ENCODE assay signal across 20 cellular contexts in the genomic region with DNA sequence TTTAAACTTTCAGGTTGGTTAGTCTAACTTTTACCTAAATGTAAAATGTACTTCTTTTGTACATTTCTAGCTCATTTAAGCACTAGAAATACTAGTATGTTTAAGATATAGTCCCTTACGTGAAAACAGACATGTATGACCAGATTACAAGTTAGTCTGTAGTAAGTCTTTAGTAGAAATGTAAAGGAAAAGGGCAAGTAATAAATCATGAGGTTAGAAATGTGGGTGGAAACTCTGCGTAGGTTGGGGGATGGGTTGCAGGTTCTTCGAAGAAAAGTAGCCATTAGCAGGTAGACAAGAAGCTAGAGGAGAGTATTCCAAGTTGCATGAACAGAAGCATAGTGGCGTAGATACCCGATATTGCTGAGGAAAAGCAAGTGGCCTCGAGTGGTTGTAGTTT. TPM values are rescaled to one million over a fixed set of nuclear protein-coding genes. Genes with fewer than 3 reads are reported as not detected.
A peak's percentile ranks its signal among the peaks of the same experiment; 100 is the strongest.
DNase-seq lines count a peak whose midpoint lies in the region; ATAC-seq, FAIRE-seq and TF ChIP-seq lines count a peak whose summit lies in the region.
"Had no signal": no experiment of that assay in that cellular context is flagged by ENCODE, and none has a peak within 500 bp of the region (broad histone marks: within the 10 kb centered on the region; RNA-seq: fewer than 3 reads in every experiment).

No MANE protein-coding gene starts in this region.

- CTCF ChIA-PET in K562 (lab: Yijun Ruan, JAX; ENCODE audit: low intra/inter-chr PET ratio) = no interaction called here

- DNase-seq in GM23248 = no peak
- no peak for DNase-seq in SK-N-MC (ENCODE audit: low read depth, low spot score)
- DNase-seq in K562 (ENCODE audit: extremely low read depth in 1 of 4, low spot score in 3 of 4) = no peak
- DNase-seq in D341Med (ENCODE audit: low spot score) = no peak
- DNase-seq in activated CD8-positive, alpha-beta memory T cell treated with anti-CD3 and anti-CD28 coated beads for 24 hours = no peak
- DNase-seq: C1 segment of cervical spinal cord; Caco-2; CD8-positive, alpha-beta T cell; DMS 273 treated with DMSO at 0.1 percent for 48 hours; DMS79; GDM1; GOT3 had no signal

- H3K9ac ChIP-seq in GM23248 = no peak overlapping the region
- H3K9ac ChIP-seq in SK-N-MC (ENCODE audit: insufficient read length) = no peak overlapping the region
- H3K9ac ChIP-seq in K562 (ENCODE audit: insufficient read depth in 1 of 2, low read depth in 2 of 2, low read length in 2 of 2) = no peak overlapping the region

- ATAC-seq in K562 (no peak), HG03175 (IDR thresholded peaks at IDR 0.05; ENCODE audit: unreplicated experiment) (no peak)
- ATAC-seq: CD8-positive, alpha-beta T cell; GM12878 had no signal

- H3K9me2 ChIP-seq in GM23248 (ENCODE audit: insufficient read depth) = no peaks in the 10 kb centered on the region

- no peak for TF ChIP-seq CTCF in K562 (IDR thresholded peaks at IDR 0.05 in 2 of 3, conservative IDR thresholded peaks at IDR 0.05 in 1 of 3; ENCODE audit: insufficient read depth in 2 of 3, low read depth in 1 of 3, low read length in 3 of 3)

- H4K20me1 ChIP-seq in GM23248 (ENCODE audit: insufficient read depth) (no peaks in the 10 kb centered on the region), K562 (replicated peaks; ENCODE audit: control insufficient read depth, insufficient read depth, low read length) (no peaks in the 10 kb centered on the region)

- no TSS peak for BruUV-seq in K562 (replicated peaks; lab: Mats Ljungman, UMichigan)

- no peak overlapping the region for H2AFZ ChIP-seq in GM23248
- no peak overlapping the region for H2AFZ ChIP-seq in K562 (ENCODE audit: low read depth, low read length)

- POLR2A ChIA-PET in K562 (lab: Yijun Ruan, JAX) = interaction anchor here (1.1 to 2.1 kb wide), 3 partner anchors 12 to 22 kb away, joined by 3 to 10 read pairs (median 3); a partner anchor contains a TSS

- H3K4me1 ChIP-seq in GM23248 (ENCODE audit: insufficient read depth) (peaks cover 13% of the 10 kb centered on the region), K562 (replicated peaks in 1 of 2; ENCODE audit: control insufficient read depth in 2 of 2, insufficient read depth in 2 of 2, low read length in 2 of 2) (peaks cover 6 to 14% of the 10 kb centered on the region in 2 experiments)
- H3K4me1 ChIP-seq: HAP-1 had no signal

- TF ChIP-seq RAD21 in K562 (CRISPR knock-in tag; conservative IDR thresholded peaks at IDR 0.05 in 1 of 2, IDR thresholded peaks at IDR 0.05 in 1 of 2) = no peak

- no peak for TF ChIP-seq POLR2A in K562 (conservative IDR thresholded peaks at IDR 0.05)

- no peaks in the 10 kb centered on the region for H3K9me1 ChIP-seq in K562 (ENCODE audit: control insufficient read depth, insufficient read depth, low read length)

- H3F3A ChIP-seq in GM23248 (ENCODE audit: insufficient read depth) = peaks cover 17% of the 10 kb centered on the region

- 74% methylated on average over 6 of the region's 6 CpGs for WGBS in GM23248 (ENCODE audit: low coverage in 1 of 2, low lambda C conversion rate in 2 of 2, missing lambda C conversion rate in 2 of 2), 2 experiments
- 36% methylated on average over 6 of the region's 6 CpGs for WGBS in K562 (ENCODE audit: insufficient coverage, low coverage, missing lambda C conversion rate)

- H3K4me2 ChIP-seq in GM23248 (ENCODE audit: unreplicated experiment) (peak overlapping the region; percentile 56), K562 (ENCODE audit: insufficient read depth, low read length) (no peak overlapping the region)

- no peak overlapping the region; the same call in 1 of the 2 replicates for H3K4me3 ChIP-seq in GM23248
- H3K4me3 ChIP-seq in SK-N-MC = peak overlapping the region; percentile 37; the same call in 1 of the 2 replicates
- H3K4me3 ChIP-seq in K562 = no peak overlapping the region
- H3K4me3 ChIP-seq: GM12878, HAP-1 had no signal

- H3K36me3 ChIP-seq in GM23248 (ENCODE audit: low read depth) (no peaks in the 10 kb centered on the region), SK-N-MC (ENCODE audit: insufficient read depth, low read length) (no peaks in the 10 kb centered on the region), K562 (ENCODE audit: control insufficient read depth, insufficient read depth, low read length) (no peaks in the 10 kb centered on the region; the same call in 2 of the 3 replicates)
- H3K36me3 ChIP-seq: HAP-1 had no signal

- no peak for TF ChIP-seq EP300 in K562 (IDR thresholded peaks at IDR 0.05; ENCODE audit: low read length)

- intact Hi-C loops in K562 (cut with micrococcal nuclease) = no loop called here

- H3K27ac ChIP-seq in GM23248 (peak overlapping the region; percentile 19; the same call in 1 of the 2 replicates), SK-N-MC (no peak overlapping the region; the same call in 1 of the 2 replicates), K562 (ENCODE audit: extremely low read depth, low read depth, low read length) (no peak overlapping the region)

- H3K79me2 ChIP-seq in GM23248 (ENCODE audit: insufficient read depth) (no peaks in the 10 kb centered on the region), K562 (ENCODE audit: control insufficient read depth, insufficient read depth, low read length) (no peaks in the 10 kb centered on the region)

- no peak for FAIRE-seq in K562 (lab: Jason Lieb, UNC)
- FAIRE-seq: D721Med, GM12878, GM18507 had no signal

- H3K27me3 ChIP-seq in GM23248 (replicated peaks; ENCODE audit: insufficient read depth) (no peaks in the 10 kb centered on the region), K562 (ENCODE audit: control insufficient read depth in 2 of 2, insufficient read depth in 2 of 2, low read length in 2 of 2) (no peaks in the 10 kb centered on the region)

- in situ Hi-C loops in GM23248 (cut with MboI) = loop anchor here (25.0 kb wide), 1 partner anchor 880 kb away; a partner anchor contains a TSS
- in situ Hi-C loops in K562 (cut with MboI) = loop anchor here (5.0 to 10.0 kb wide), 2 partner anchors 375 to 408 kb away; no protein-coding TSS in a partner anchor

- H3K9me3 ChIP-seq in GM23248 (ENCODE audit: low read depth) = no peaks in the 10 kb centered on the region
- H3K9me3 ChIP-seq in SK-N-MC (ENCODE audit: low read depth, low read length) = no peaks in the 10 kb centered on the region
- no peaks in the 10 kb centered on the region for H3K9me3 ChIP-seq in K562 (replicated peaks; ENCODE audit: control insufficient read depth, insufficient read depth, low read depth, low read length)
- H3K9me3 ChIP-seq: Caco-2, HAP-1 had no signal

RNA-seq across cellular contexts. Expression of a gene that starts 22.9 kb away (rescaled TPM):
- total RNA-seq in GM23248 (2014; rRNA removed; shearing (Covaris generic)) = 26.3 and 42.9 TPM in 2 replicates
- polyA plus RNA-seq in GM23248 (2016; fragmentation: Nextera tagmentation; extraction: Ambion mirVana) (53.6 and 56.4 TPM in 2 replicates), K562 (2011; rRNA removed) (52.1 and 78.1 TPM in 2 replicates), K562 (2014; fragmentation: Illumina TruSeq; extraction: Trizol) (44.5 and 54.9 TPM in 2 replicates), K562 (2014; fragmentation: Nextera tagmentation; extraction: Ambion mirVana) (100 to 1,000 TPM; 120 to 148 TPM), K562 (2014; rRNA removed) (54.4 and 69.3 TPM in 2 replicates)
- total RNA-seq in K562 (2011; cell fraction: chromatin; rRNA removed; ENCODE audit: low replicate concordance) = 75.3 and 78.4 TPM in 2 replicates
- 50.4 and 59.2 TPM in 2 replicates for total RNA-seq in K562 (2011; cell fraction: nucleolus; rRNA removed)
- 51.7 and 52.6 TPM in 2 replicates for total RNA-seq in K562 (2011; cell fraction: nucleoplasm; rRNA removed)
- total RNA-seq in K562 (2014; rRNA removed) (52.9 and 62.7 TPM in 2 replicates), K562 (2014; rRNA removed; fragmentation: Illumina TruSeq; extraction: Trizol) (59.4 and 60.9 TPM in 2 replicates), K562 (2015; rRNA removed; fragmentation: Illumina TruSeq; extraction: Trizol) (52.4 and 60.8 TPM in 2 replicates), K562 (2021) (54.1 and 54.9 TPM in 2 replicates)
- 22.0 and 25.7 TPM in 2 replicates for polyA plus RNA-seq in K562 (2011; cell fraction: cytosol; rRNA removed)
- 28.3 and 30.4 TPM in 2 replicates for polyA plus RNA-seq in K562 (2011; cell fraction: nucleus; rRNA removed)
- polyA plus RNA-seq in K562 (2012) = 33.4 and 56.4 TPM in 2 replicates
- 59.4 and 68.8 TPM in 2 replicates for polyA minus RNA-seq in K562 (2011; rRNA and poly(A)+ RNA removed)
- 30.7 and 38.0 TPM in 2 replicates for polyA minus RNA-seq in K562 (2011; cell fraction: cytosol; rRNA and poly(A)+ RNA removed)
- 52.6 and 58.6 TPM in 2 replicates for polyA minus RNA-seq in K562 (2011; cell fraction: nucleus; rRNA and poly(A)+ RNA removed)

RNA-seq across cellular contexts. Expression of a gene that starts 23.1 kb away (rescaled TPM):
- 22.5 and 39.7 TPM in 2 replicates for total RNA-seq in GM23248 (2014; rRNA removed; shearing (Covaris generic))
- polyA plus RNA-seq in GM23248 (2016; fragmentation: Nextera tagmentation; extraction: Ambion mirVana) (45.8 and 49.6 TPM in 2 replicates), K562 (2011; rRNA removed) (112 and 161 TPM in 2 replicates), K562 (2014; fragmentation: Illumina TruSeq; extraction: Trizol) (142 and 193 TPM in 2 replicates), K562 (2014; fragmentation: Nextera tagmentation; extraction: Ambion mirVana) (100 to 1,000 TPM; 125 to 157 TPM), K562 (2014; rRNA removed) (161 and 170 TPM in 2 replicates)
- 40.7 and 142 TPM in 2 replicates for total RNA-seq in K562 (2011; cell fraction: chromatin; rRNA removed; ENCODE audit: low replicate concordance)
- total RNA-seq in K562 (2011; cell fraction: nucleolus; rRNA removed) = 26.7 and 34.7 TPM in 2 replicates
- total RNA-seq in K562 (2011; cell fraction: nucleoplasm; rRNA removed) = 60.4 and 72.4 TPM in 2 replicates
- total RNA-seq in K562 (2014; rRNA removed) (118 and 119 TPM in 2 replicates), K562 (2014; rRNA removed; fragmentation: Illumina TruSeq; extraction: Trizol) (159 and 166 TPM in 2 replicates), K562 (2015; rRNA removed; fragmentation: Illumina TruSeq; extraction: Trizol) (156 and 169 TPM in 2 replicates), K562 (2021) (115 and 119 TPM in 2 replicates)
- polyA plus RNA-seq in K562 (2011; cell fraction: cytosol; rRNA removed) = 17.1 and 48.8 TPM in 2 replicates
- 26.1 and 46.6 TPM in 2 replicates for polyA plus RNA-seq in K562 (2011; cell fraction: nucleus; rRNA removed)
- polyA plus RNA-seq in K562 (2012) = 59.1 and 82.5 TPM in 2 replicates
- polyA minus RNA-seq in K562 (2011; rRNA and poly(A)+ RNA removed) = 104 and 106 TPM in 2 replicates
- 40.9 and 62.6 TPM in 2 replicates for polyA minus RNA-seq in K562 (2011; cell fraction: cytosol; rRNA and poly(A)+ RNA removed)
- polyA minus RNA-seq in K562 (2011; cell fraction: nucleus; rRNA and poly(A)+ RNA removed) = 34.1 and 61.0 TPM in 2 replicates

RNA-seq across cellular contexts. Expression of a gene that starts 36.9 kb away (rescaled TPM):
- 26.2 and 30.4 TPM in 2 replicates for total RNA-seq in GM23248 (2014; rRNA removed; shearing (Covaris generic))
- polyA plus RNA-seq in GM23248 (2016; fragmentation: Nextera tagmentation; extraction: Ambion mirVana) (15.3 and 15.5 TPM in 2 replicates), K562 (2011; rRNA removed) (32.2 and 58.5 TPM in 2 replicates), K562 (2014; fragmentation: Illumina TruSeq; extraction: Trizol) (86.5 and 105 TPM in 2 replicates), K562 (2014; fragmentation: Nextera tagmentation; extraction: Ambion mirVana) (10 to 100 TPM; 26.6 to 29.7 TPM), K562 (2014; rRNA removed) (54.9 and 63.9 TPM in 2 replicates)
- 39.8 and 116 TPM in 2 replicates for total RNA-seq in K562 (2011; cell fraction: chromatin; rRNA removed; ENCODE audit: low replicate concordance)
- 17.7 and 25.3 TPM in 2 replicates for total RNA-seq in K562 (2011; cell fraction: nucleolus; rRNA removed)
- total RNA-seq in K562 (2011; cell fraction: nucleoplasm; rRNA removed) = 46.5 and 68.7 TPM in 2 replicates
- total RNA-seq in K562 (2014; rRNA removed) (77.5 and 83.3 TPM in 2 replicates), K562 (2014; rRNA removed; fragmentation: Illumina TruSeq; extraction: Trizol) (104 and 118 TPM in 2 replicates), K562 (2015; rRNA removed; fragmentation: Illumina TruSeq; extraction: Trizol) (98.0 and 102 TPM in 2 replicates), K562 (2021) (66.3 and 70.7 TPM in 2 replicates)
- 7.0 and 12.1 TPM in 2 replicates for polyA plus RNA-seq in K562 (2011; cell fraction: cytosol; rRNA removed)
- polyA plus RNA-seq in K562 (2011; cell fraction: nucleus; rRNA removed) = 19.7 and 23.1 TPM in 2 replicates
- 51.5 and 71.1 TPM in 2 replicates for polyA plus RNA-seq in K562 (2012)
- polyA minus RNA-seq in K562 (2011; rRNA and poly(A)+ RNA removed) = 80.9 and 97.2 TPM in 2 replicates
- polyA minus RNA-seq in K562 (2011; cell fraction: cytosol; rRNA and poly(A)+ RNA removed) = 25.2 and 31.1 TPM in 2 replicates
- 20.7 and 45.9 TPM in 2 replicates for polyA minus RNA-seq in K562 (2011; cell fraction: nucleus; rRNA and poly(A)+ RNA removed)

RNA-seq across cellular contexts. Expression of a gene that starts 53.5 kb away (rescaled TPM):
- under 0.01 TPM in 1 of 2 replicates, not detected in the other for total RNA-seq in GM23248 (2014; rRNA removed; shearing (Covaris generic))
- polyA plus RNA-seq in GM23248 (2016; fragmentation: Nextera tagmentation; extraction: Ambion mirVana) (not detected in 2 replicates), K562 (2011; rRNA removed) (0.14 and 0.39 TPM in 2 replicates), K562 (2014; fragmentation: Illumina TruSeq; extraction: Trizol) (0.15 and 0.18 TPM in 2 replicates), K562 (2014; fragmentation: Nextera tagmentation; extraction: Ambion mirVana) (under 1 TPM in 1 of 2 experiments, not detected in 1; 0.32 TPM), K562 (2014; rRNA removed) (0.03 and 0.19 TPM in 2 replicates)
- 0.32 and 0.53 TPM in 2 replicates for total RNA-seq in K562 (2011; cell fraction: chromatin; rRNA removed; ENCODE audit: low replicate concordance)
- total RNA-seq in K562 (2011; cell fraction: nucleolus; rRNA removed) = 0.13 TPM in 1 of 2 replicates, not detected in the other
- total RNA-seq in K562 (2011; cell fraction: nucleoplasm; rRNA removed) = 0.15 and 0.23 TPM in 2 replicates
- total RNA-seq in K562 (2014; rRNA removed) (not detected in 2 replicates), K562 (2014; rRNA removed; fragmentation: Illumina TruSeq; extraction: Trizol) (0.07 TPM in 1 of 2 replicates, not detected in the other), K562 (2015; rRNA removed; fragmentation: Illumina TruSeq; extraction: Trizol) (0.04 and 0.15 TPM in 2 replicates), K562 (2021) (0.11 and 0.27 TPM in 2 replicates)
- polyA plus RNA-seq in K562 (2011; cell fraction: cytosol; rRNA removed) = 0.03 TPM in 2 replicates
- polyA plus RNA-seq in K562 (2011; cell fraction: nucleus; rRNA removed) = 0.36 and 0.60 TPM in 2 replicates
- 0.18 and 0.32 TPM in 2 replicates for polyA plus RNA-seq in K562 (2012)
- polyA minus RNA-seq in K562 (2011; rRNA and poly(A)+ RNA removed) = 0.21 TPM in 1 of 2 replicates, not detected in the other
- not detected in 2 replicates for polyA minus RNA-seq in K562 (2011; cell fraction: cytosol; rRNA and poly(A)+ RNA removed)
- polyA minus RNA-seq in K562 (2011; cell fraction: nucleus; rRNA and poly(A)+ RNA removed) = 0.13 TPM in 1 of 2 replicates, not detected in the other
- total RNA-seq: A172; CD8-positive, alpha-beta T cell; HFFc6 had no signal
- polyA plus RNA-seq: BJ, GM12878 had no signal
